1 cellular context compared by ENCODE assay signal in the genomic region with DNA sequence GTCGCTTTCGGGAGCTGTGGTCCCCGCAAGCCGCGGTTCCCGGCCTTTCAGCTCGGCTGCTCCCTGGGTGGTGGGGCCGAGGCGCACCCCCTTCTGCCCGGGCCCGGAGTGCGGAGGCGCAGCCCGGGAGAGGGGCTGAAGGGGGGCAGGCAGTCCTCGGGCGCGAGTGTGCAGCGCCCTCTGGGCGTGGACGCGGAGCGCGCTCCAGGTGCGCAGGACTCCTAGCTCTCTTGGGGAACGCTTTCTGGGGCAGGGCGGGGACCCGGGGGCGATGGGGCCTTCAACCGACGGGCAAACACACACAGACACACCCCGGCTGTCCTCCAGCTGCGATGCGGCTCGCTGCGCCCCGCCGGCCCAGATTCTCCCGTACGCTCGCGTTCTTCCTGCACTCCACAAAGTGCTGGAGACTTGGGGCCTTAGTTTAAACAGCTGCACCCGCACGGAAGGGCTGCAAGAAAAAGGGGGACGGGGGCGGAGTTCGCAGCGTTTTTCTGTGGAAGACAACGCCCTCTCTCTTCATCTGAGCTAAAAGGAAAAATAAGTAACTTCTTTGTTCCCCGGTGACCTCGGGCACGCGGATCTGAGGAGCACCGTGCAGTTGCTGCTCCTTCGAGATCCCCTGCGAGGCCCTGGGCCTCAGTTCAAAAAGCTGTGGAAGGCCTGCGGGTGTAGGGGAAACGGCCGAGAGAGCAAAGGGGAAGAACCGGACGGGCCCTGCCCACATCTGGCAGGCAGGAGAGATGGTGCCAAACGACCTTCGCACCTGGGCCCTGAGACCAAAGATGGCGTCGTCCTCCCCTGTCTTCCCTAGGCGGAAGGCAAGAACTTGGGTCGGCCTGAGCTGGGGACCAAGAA.
TF ChIP-seq lines count a peak whose summit lies in the region.

No MANE protein-coding gene starts in this region.

TF ChIP-seq in HepG2, 621 proteins besides CTCF, POLR2A, EP300 and RAD21 (continued from another document and continues in another):
- TF ChIP-seq, protein P1, sequence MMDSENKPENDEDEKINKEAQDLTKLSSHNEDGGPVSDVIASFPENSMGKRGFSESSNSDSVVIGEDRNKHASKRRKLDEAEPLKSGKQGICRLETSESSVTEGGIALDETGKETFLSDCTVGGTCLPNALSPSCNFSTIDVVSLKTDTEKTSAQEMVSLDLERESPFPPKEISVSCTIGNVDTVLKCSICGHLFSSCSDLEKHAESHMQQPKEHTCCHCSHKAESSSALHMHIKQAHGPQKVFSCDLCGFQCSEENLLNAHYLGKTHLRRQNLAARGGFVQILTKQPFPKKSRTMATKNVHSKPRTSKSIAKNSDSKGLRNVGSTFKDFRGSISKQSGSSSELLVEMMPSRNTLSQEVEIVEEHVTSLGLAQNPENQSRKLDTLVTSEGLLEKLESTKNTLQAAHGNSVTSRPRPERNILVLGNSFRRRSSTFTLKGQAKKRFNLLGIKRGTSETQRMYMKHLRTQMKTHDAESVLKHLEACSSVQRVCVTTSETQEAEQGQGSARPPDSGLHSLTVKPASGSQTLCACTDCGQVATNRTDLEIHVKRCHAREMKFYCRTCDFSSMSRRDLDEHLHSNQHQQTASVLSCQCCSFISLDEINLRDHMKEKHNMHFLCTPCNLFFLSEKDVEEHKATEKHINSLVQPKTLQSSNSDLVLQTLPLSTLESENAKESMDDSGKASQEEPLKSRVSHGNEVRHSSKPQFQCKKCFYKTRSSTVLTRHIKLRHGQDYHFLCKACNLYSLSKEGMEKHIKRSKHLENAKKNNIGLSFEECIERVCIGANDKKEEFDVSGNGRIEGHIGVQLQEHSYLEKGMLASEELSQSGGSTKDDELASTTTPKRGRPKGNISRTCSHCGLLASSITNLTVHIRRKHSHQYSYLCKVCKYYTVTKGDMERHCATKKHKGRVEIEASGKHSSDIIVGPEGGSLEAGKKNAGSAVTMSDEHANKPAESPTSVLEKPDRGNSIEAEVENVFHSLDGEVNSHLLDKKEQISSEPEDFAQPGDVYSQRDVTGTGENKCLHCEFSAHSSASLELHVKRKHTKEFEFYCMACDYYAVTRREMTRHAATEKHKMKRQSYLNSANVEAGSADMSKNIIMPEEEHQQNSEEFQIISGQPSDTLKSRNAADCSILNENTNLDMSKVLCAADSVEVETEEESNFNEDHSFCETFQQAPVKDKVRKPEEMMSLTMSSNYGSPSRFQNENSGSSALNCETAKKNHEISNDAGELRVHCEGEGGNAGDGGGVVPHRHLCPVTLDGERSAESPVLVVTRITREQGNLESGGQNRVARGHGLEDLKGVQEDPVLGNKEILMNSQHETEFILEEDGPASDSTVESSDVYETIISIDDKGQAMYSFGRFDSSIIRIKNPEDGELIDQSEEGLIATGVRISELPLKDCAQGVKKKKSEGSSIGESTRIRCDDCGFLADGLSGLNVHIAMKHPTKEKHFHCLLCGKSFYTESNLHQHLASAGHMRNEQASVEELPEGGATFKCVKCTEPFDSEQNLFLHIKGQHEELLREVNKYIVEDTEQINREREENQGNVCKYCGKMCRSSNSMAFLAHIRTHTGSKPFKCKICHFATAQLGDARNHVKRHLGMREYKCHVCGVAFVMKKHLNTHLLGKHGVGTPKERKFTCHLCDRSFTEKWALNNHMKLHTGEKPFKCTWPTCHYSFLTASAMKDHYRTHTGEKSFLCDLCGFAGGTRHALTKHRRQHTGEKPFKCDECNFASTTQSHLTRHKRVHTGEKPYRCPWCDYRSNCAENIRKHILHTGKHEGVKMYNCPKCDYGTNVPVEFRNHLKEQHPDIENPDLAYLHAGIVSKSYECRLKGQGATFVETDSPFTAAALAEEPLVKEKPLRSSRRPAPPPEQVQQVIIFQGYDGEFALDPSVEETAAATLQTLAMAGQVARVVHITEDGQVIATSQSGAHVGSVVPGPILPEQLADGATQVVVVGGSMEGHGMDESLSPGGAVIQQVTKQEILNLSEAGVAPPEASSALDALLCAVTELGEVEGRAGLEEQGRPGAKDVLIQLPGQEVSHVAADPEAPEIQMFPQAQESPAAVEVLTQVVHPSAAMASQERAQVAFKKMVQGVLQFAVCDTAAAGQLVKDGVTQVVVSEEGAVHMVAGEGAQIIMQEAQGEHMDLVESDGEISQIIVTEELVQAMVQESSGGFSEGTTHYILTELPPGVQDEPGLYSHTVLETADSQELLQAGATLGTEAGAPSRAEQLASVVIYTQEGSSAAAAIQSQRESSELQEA (CRISPR knock-in tag; IDR thresholded peaks at IDR 0.05; ENCODE audit: not compliant biosample characterization), result no peak
- TF ChIP-seq ZNF496 (CRISPR knock-in tag; IDR thresholded peaks at IDR 0.05; ENCODE audit: insufficient replicate concordance) (no peak), ZNF24 (IDR thresholded peaks at IDR 0.05) (no peak), ZMYM2 (CRISPR knock-in tag; IDR thresholded peaks at IDR 0.05) (peak; percentile 68), ZBTB7B (CRISPR knock-in tag; IDR thresholded peaks at IDR 0.05) (peak; percentile 80), ZNF883 (CRISPR knock-in tag; IDR thresholded peaks at IDR 0.05; ENCODE audit: not compliant biosample characterization) (no peak), ZFP37 (CRISPR knock-in tag; IDR thresholded peaks at IDR 0.05; ENCODE audit: borderline replicate concordance) (no peak; the same call in 1 of the 2 replicates), ELF1 (CRISPR knock-in tag; IDR thresholded peaks at IDR 0.05) (peak; percentile 25; the same call in 1 of the 2 replicates), POGZ (CRISPR knock-in tag; IDR thresholded peaks at IDR 0.05) (peak; percentile 16), ZFP41 (CRISPR knock-in tag; IDR thresholded peaks at IDR 0.05; ENCODE audit: borderline replicate concordance) (peak; percentile 70; the same call in 1 of the 2 replicates), SMARCE1 (IDR thresholded peaks at IDR 0.05; ENCODE audit: borderline replicate concordance) (no peak), MEIS2 (CRISPR knock-in tag; IDR thresholded peaks at IDR 0.05) (no peak), NCOR1 (IDR thresholded peaks at IDR 0.05; ENCODE audit: borderline replicate concordance, low read length) (peak; percentile 15; the same call in 1 of the 2 replicates), GABPB1 (CRISPR knock-in tag; IDR thresholded peaks at IDR 0.05) (peak; percentile 79), ZSCAN22 (CRISPR knock-in tag; IDR thresholded peaks at IDR 0.05) (no peak), FIP1L1 (IDR thresholded peaks at IDR 0.05; ENCODE audit: borderline replicate concordance, insufficient read depth, low read depth, low read length) (no peak), KAT8 (CRISPR knock-in tag; IDR thresholded peaks at IDR 0.05) (0 out of 2 replicates have a peak, but pooled peaks have one; percentile 19), HES4 (CRISPR knock-in tag; IDR thresholded peaks at IDR 0.05; ENCODE audit: borderline replicate concordance) (no peak), SOX13 (IDR thresholded peaks at IDR 0.05) (no peak), SOX13 (CRISPR knock-in tag; conservative IDR thresholded peaks at IDR 0.05 in 1 of 2, IDR thresholded peaks at IDR 0.05 in 1 of 2) (peak in 1 of 2 experiments; percentile 40; a peak in 1 of 4 replicates), RFXANK (CRISPR knock-in tag; IDR thresholded peaks at IDR 0.05) (no peak), SALL1 (CRISPR knock-in tag; IDR thresholded peaks at IDR 0.05) (peak; percentile 49), CBX2 (IDR thresholded peaks at IDR 0.05; ENCODE audit: low read depth, low read length) (no peak), CBX2 (CRISPR knock-in tag; IDR thresholded peaks at IDR 0.05; ENCODE audit: low read depth) (peak; percentile 65; the same call in 1 of the 2 replicates), ZNF143 (CRISPR knock-in tag; IDR thresholded peaks at IDR 0.05) (0 out of 2 replicates have a peak, but pooled peaks have one; percentile 15), ZNF557 (CRISPR knock-in tag; IDR thresholded peaks at IDR 0.05) (no peak), SYNCRIP (IDR thresholded peaks at IDR 0.05; ENCODE audit: insufficient read depth, low read depth, low read length) (no peak), TBP (CRISPR knock-in tag; IDR thresholded peaks at IDR 0.05) (no peak), ARNTL (CRISPR knock-in tag; IDR thresholded peaks at IDR 0.05) (no peak)
- TF ChIP-seq, protein P2, sequence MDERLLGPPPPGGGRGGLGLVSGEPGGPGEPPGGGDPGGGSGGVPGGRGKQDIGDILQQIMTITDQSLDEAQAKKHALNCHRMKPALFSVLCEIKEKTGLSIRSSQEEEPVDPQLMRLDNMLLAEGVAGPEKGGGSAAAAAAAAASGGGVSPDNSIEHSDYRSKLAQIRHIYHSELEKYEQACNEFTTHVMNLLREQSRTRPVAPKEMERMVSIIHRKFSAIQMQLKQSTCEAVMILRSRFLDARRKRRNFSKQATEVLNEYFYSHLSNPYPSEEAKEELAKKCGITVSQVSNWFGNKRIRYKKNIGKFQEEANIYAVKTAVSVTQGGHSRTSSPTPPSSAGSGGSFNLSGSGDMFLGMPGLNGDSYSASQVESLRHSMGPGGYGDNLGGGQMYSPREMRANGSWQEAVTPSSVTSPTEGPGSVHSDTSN (CRISPR knock-in tag; IDR thresholded peaks at IDR 0.05), result no peak
- TF ChIP-seq, protein P3, sequence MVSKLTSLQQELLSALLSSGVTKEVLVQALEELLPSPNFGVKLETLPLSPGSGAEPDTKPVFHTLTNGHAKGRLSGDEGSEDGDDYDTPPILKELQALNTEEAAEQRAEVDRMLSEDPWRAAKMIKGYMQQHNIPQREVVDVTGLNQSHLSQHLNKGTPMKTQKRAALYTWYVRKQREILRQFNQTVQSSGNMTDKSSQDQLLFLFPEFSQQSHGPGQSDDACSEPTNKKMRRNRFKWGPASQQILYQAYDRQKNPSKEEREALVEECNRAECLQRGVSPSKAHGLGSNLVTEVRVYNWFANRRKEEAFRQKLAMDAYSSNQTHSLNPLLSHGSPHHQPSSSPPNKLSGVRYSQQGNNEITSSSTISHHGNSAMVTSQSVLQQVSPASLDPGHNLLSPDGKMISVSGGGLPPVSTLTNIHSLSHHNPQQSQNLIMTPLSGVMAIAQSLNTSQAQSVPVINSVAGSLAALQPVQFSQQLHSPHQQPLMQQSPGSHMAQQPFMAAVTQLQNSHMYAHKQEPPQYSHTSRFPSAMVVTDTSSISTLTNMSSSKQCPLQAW (CRISPR knock-in tag; IDR thresholded peaks at IDR 0.05), result peak; percentile 92
- TF ChIP-seq, protein P4, sequence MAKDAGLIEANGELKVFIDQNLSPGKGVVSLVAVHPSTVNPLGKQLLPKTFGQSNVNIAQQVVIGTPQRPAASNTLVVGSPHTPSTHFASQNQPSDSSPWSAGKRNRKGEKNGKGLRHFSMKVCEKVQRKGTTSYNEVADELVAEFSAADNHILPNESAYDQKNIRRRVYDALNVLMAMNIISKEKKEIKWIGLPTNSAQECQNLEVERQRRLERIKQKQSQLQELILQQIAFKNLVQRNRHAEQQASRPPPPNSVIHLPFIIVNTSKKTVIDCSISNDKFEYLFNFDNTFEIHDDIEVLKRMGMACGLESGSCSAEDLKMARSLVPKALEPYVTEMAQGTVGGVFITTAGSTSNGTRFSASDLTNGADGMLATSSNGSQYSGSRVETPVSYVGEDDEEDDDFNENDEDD (CRISPR knock-in tag; IDR thresholded peaks at IDR 0.05; ENCODE audit: borderline replicate concordance), result peak; percentile 91
- TF ChIP-seq, protein P5, sequence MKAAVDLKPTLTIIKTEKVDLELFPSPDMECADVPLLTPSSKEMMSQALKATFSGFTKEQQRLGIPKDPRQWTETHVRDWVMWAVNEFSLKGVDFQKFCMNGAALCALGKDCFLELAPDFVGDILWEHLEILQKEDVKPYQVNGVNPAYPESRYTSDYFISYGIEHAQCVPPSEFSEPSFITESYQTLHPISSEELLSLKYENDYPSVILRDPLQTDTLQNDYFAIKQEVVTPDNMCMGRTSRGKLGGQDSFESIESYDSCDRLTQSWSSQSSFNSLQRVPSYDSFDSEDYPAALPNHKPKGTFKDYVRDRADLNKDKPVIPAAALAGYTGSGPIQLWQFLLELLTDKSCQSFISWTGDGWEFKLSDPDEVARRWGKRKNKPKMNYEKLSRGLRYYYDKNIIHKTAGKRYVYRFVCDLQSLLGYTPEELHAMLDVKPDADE (CRISPR knock-in tag; IDR thresholded peaks at IDR 0.05), result no peak
- TF ChIP-seq, protein P6, sequence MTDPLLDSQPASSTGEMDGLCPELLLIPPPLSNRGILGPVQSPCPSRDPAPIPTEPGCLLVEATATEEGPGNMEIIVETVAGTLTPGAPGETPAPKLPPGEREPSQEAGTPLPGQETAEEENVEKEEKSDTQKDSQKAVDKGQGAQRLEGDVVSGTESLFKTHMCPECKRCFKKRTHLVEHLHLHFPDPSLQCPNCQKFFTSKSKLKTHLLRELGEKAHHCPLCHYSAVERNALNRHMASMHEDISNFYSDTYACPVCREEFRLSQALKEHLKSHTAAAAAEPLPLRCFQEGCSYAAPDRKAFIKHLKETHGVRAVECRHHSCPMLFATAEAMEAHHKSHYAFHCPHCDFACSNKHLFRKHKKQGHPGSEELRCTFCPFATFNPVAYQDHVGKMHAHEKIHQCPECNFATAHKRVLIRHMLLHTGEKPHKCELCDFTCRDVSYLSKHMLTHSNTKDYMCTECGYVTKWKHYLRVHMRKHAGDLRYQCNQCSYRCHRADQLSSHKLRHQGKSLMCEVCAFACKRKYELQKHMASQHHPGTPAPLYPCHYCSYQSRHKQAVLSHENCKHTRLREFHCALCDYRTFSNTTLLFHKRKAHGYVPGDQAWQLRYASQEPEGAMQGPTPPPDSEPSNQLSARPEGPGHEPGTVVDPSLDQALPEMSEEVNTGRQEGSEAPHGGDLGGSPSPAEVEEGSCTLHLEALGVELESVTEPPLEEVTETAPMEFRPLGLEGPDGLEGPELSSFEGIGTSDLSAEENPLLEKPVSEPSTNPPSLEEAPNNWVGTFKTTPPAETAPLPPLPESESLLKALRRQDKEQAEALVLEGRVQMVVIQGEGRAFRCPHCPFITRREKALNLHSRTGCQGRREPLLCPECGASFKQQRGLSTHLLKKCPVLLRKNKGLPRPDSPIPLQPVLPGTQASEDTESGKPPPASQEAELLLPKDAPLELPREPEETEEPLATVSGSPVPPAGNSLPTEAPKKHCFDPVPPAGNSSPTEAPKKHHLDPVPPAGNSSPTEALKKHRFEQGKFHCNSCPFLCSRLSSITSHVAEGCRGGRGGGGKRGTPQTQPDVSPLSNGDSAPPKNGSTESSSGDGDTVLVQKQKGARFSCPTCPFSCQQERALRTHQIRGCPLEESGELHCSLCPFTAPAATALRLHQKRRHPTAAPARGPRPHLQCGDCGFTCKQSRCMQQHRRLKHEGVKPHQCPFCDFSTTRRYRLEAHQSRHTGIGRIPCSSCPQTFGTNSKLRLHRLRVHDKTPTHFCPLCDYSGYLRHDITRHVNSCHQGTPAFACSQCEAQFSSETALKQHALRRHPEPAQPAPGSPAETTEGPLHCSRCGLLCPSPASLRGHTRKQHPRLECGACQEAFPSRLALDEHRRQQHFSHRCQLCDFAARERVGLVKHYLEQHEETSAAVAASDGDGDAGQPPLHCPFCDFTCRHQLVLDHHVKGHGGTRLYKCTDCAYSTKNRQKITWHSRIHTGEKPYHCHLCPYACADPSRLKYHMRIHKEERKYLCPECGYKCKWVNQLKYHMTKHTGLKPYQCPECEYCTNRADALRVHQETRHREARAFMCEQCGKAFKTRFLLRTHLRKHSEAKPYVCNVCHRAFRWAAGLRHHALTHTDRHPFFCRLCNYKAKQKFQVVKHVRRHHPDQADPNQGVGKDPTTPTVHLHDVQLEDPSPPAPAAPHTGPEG (CRISPR knock-in tag; IDR thresholded peaks at IDR 0.05), result no peak
- TF ChIP-seq, protein P7, sequence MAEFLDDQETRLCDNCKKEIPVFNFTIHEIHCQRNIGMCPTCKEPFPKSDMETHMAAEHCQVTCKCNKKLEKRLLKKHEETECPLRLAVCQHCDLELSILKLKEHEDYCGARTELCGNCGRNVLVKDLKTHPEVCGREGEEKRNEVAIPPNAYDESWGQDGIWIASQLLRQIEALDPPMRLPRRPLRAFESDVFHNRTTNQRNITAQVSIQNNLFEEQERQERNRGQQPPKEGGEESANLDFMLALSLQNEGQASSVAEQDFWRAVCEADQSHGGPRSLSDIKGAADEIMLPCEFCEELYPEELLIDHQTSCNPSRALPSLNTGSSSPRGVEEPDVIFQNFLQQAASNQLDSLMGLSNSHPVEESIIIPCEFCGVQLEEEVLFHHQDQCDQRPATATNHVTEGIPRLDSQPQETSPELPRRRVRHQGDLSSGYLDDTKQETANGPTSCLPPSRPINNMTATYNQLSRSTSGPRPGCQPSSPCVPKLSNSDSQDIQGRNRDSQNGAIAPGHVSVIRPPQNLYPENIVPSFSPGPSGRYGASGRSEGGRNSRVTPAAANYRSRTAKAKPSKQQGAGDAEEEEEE (CRISPR knock-in tag; IDR thresholded peaks at IDR 0.05; ENCODE audit: borderline replicate concordance), result peak; percentile 39
